ENCODE assay signal across 8 cellular contexts in genomic region chr22:22748297-22748743, GRCh38.
A peak's percentile ranks its signal among the peaks of the same experiment; 100 is the strongest.
DNase-seq lines count a peak whose midpoint lies in the region; ATAC-seq and TF ChIP-seq lines count a peak whose summit lies in the region.

No MANE protein-coding gene starts in this region.

- no peak overlapping the region for H3K4me3 ChIP-seq in lower leg skin (ENCODE audit: low read depth, poor library complexity, severe bottlenecking)

- POLR2A ChIA-PET in HEK293T (lab: Yijun Ruan, JAX), result no interaction called here

- no peak for TF ChIP-seq CTCF in lower leg skin (IDR thresholded peaks at IDR 0.05)

- intact Hi-C loops in lower leg skin (cut with DNase I; ENCODE audit: low total_unique reads), result no loop called here

- H3K27ac ChIP-seq in substantia nigra (ENCODE audit: low read depth, low read length, poor library complexity, severe bottlenecking), result no peak overlapping the region

- 56 to 59% methylated on average over 5 of the region's 5 CpGs for WGBS in lower leg skin, 2 donors

- ATAC-seq in HG02623 (IDR thresholded peaks at IDR 0.05; ENCODE audit: unreplicated experiment) (no peak), GM18502 (IDR thresholded peaks at IDR 0.05; ENCODE audit: poor library complexity, unreplicated experiment) (no peak)

- DNase-seq in D341Med (ENCODE audit: low spot score), result peak; percentile 58
- peak; percentile 59 for DNase-seq in HEK293T (ENCODE audit: extremely low spot score)
- peak; percentile 14 for DNase-seq in SW480 (ENCODE audit: low spot score)
- peak; percentile 53 for DNase-seq in dedifferentiated amniotic fluid mesenchymal stem cell (ENCODE audit: extremely low spot score)
- DNase-seq in lower leg skin (ENCODE audit: low spot score in 2 of 2), result peak; percentile 35 to 83
- DNase-seq in substantia nigra (lab: John Stamatoyannopoulos, UW), result peak in 27 of 49 donors; percentile 2 to 45 (median 9)

- CTCF ChIA-PET in HEK293T (lab: Yijun Ruan, JAX), result no interaction called here

- no peak for TF ChIP-seq POLR2A in lower leg skin (IDR thresholded peaks at IDR 0.05)

TF ChIP-seq in HEK293T, 16 proteins besides CTCF, POLR2A, EP300 and RAD21:
- TF ChIP-seq SP1 (IDR thresholded peaks at IDR 0.05) (no peak), CTBP1 (IDR thresholded peaks at IDR 0.05; ENCODE audit: borderline replicate concordance) (no peak), FOXM1 (IDR thresholded peaks at IDR 0.05; ENCODE audit: borderline replicate concordance) (no peak), BHLHE40 (IDR thresholded peaks at IDR 0.05; ENCODE audit: borderline replicate concordance) (no peak), FOXA1 (IDR thresholded peaks at IDR 0.05) (no peak), TARDBP (IDR thresholded peaks at IDR 0.05) (no peak), SUZ12 (IDR thresholded peaks at IDR 0.05) (no peak), L3MBTL2 (conservative IDR thresholded peaks at IDR 0.05) (no peak), NFRKB (IDR thresholded peaks at IDR 0.05) (no peak), FOXK2 (IDR thresholded peaks at IDR 0.05) (no peak)

Comparison
In these comparisons a context has a peak if more than half of its experiments do, and no peak if none do; other contexts are left out.
1. DNase-seq: peak in every context shown above with its lines; median percentile 59 in HEK293T; 59 in lower leg skin; 58 in D341Med; 53 in dedifferentiated amniotic fluid mesenchymal stem cell; 14 in SW480; 9 in substantia nigra.